Comparison of ENCODE assay signal across 31 cellular contexts in genomic region chr9:82645591-82645990, GRCh38.
DNase-seq lines count a peak whose midpoint lies in the region; ATAC-seq and TF ChIP-seq lines count a peak whose summit lies in the region.
"Had no signal": no experiment of that assay in that cellular context is flagged by ENCODE, and none has a peak within 500 bp of the region (broad histone marks: within the 10 kb centered on the region; RNA-seq: fewer than 3 reads in every experiment).

No MANE protein-coding gene starts in this region.

- TF ChIP-seq CTCF in kidney epithelial cell (IDR thresholded peaks at IDR 0.05; ENCODE audit: insufficient read depth, low read length, poor library complexity, severe bottlenecking) = no peak

- peak; percentile 30 for DNase-seq in A172 (ENCODE audit: low spot score)
- peak; percentile 11 for DNase-seq in HPDE6-E6E7 (ENCODE audit: extremely low spot score)
- peak; percentile 40 for DNase-seq in astrocyte of the hippocampus (ENCODE audit: low read depth, low spot score)
- peak; percentile 7 for DNase-seq in kidney epithelial cell (ENCODE audit: low read depth)
- no peak for DNase-seq in NCI-H774 (lab: John Stamatoyannopoulos, UW)
- no peak for DNase-seq in naive thymus-derived CD8-positive, alpha-beta T cell
- no peak for DNase-seq in MG63
- no peak for DNase-seq in putamen (ENCODE audit: low spot score)
- DNase-seq: activated CD4-positive, alpha-beta T cell treated with anti-CD3 and anti-CD28 coated beads, Interleukin-2, amount 50 U/mL, for 48 hours; activated naive CD4-positive, alpha-beta T cell; activated naive CD8-positive, alpha-beta T cell treated with anti-CD3 and anti-CD28 coated beads, Interleukin-2, amount 50 U/mL, for 24 hours; activated T-cell treated with anti-CD3 and anti-CD28 coated beads, Interleukin-2, amount 50 U/mL, for 48 hours; body of pancreas; CD4-positive, alpha-beta T cell; dorsolateral prefrontal cortex; gastrocnemius medialis; IMR-90; left colon; NCI-H187; NCI-H524 treated with DMSO at 0.1 percent for 48 hours; NK-92 treated with Interleukin-12 subunit alpha and Interleukin-12 subunit beta, amount 100 ng/mL, for 24 hours; pancreas; Right ventricle myocardium superior; stimulated activated CD4-positive, alpha-beta T cell treated with anti-CD3 and anti-CD28 coated beads, Interleukin-1b, Interleukin-23, amount 100 ng/mL, for 48 hours; stimulated activated naive CD8-positive, alpha-beta T cell treated with anti-CD3 and anti-CD28 coated beads, Interleukin-15, Interleukin-2, amounts not matched to agents 100 U/mL and 50 U/mL, for 24 hours; uterus had no signal

- peaks cover 0 to 3% (median 0%) of the 10 kb centered on the region in 3 donors for H3K36me3 Mint-ChIP-seq in naive thymus-derived CD8-positive, alpha-beta T cell

- no peaks in the 10 kb centered on the region for H3K9me3 ChIP-seq in MG63
- H3K9me3 ChIP-seq: body of pancreas, gastrocnemius medialis had no signal

- no peak overlapping the region for H3K4me3 Mint-ChIP-seq in naive thymus-derived CD8-positive, alpha-beta T cell
- H3K4me3 Mint-ChIP-seq: activated naive CD8-positive, alpha-beta T cell treated with anti-CD3 and anti-CD28 coated beads, Interleukin-2, amount 50 U/mL, for 24 hours; CD4-positive, alpha-beta T cell; nephron; T-helper 1 cell treated with Interleukin-12 subunit alpha and Interleukin-12 subunit beta and Interleukin-4 antibody, amounts not matched to agents 30 μg/mL and 1 μg/mL, for 36 hours had no signal

- POLR2A ChIA-PET in naive thymus-derived CD8-positive, alpha-beta T cell (lab: Charles Lee) = no interaction called here

- no peaks in the 10 kb centered on the region for H3K27me3 Mint-ChIP-seq in naive thymus-derived CD8-positive, alpha-beta T cell
- H3K27me3 Mint-ChIP-seq: activated naive CD8-positive, alpha-beta T cell treated with anti-CD3 and anti-CD28 coated beads, Interleukin-2, amount 50 U/mL, for 24 hours; CD4-positive, alpha-beta T cell had no signal

- no peak for ATAC-seq in naive thymus-derived CD8-positive, alpha-beta T cell
- ATAC-seq: activated CD4-positive, CD25-positive, alpha-beta regulatory T cell treated with anti-CD3 and anti-CD28 coated beads, Interleukin-2, amount 50 U/mL, for 24 hours; activated naive CD8-positive, alpha-beta T cell treated with anti-CD3 and anti-CD28 coated beads, Interleukin-2, amount 50 U/mL, for 24 hours; body of pancreas; gastrocnemius medialis; left colon; SK-N-SH treated with all-trans-retinoic acid at 6 μM for 48 hours; stimulated activated naive CD8-positive, alpha-beta T cell treated with anti-CD3 and anti-CD28 coated beads, Interleukin-15, Interleukin-2, amounts not matched to agents 100 U/mL and 50 U/mL, for 24 hours had no signal

- H3K36me3 ChIP-seq in kidney epithelial cell (ENCODE audit: control insufficient read depth, insufficient read depth, low read length) = no peaks in the 10 kb centered on the region
- H3K36me3 ChIP-seq in MG63 = no peaks in the 10 kb centered on the region
- H3K36me3 ChIP-seq: gastrocnemius medialis, pancreas, right atrium auricular region, uterus had no signal

- no peaks in the 10 kb centered on the region for H3K4me1 Mint-ChIP-seq in naive thymus-derived CD8-positive, alpha-beta T cell
- H3K4me1 Mint-ChIP-seq: activated naive CD8-positive, alpha-beta T cell treated with anti-CD3 and anti-CD28 coated beads, Interleukin-2, amount 50 U/mL, for 24 hours; nephron had no signal

- H3K27me3 ChIP-seq in kidney epithelial cell (ENCODE audit: control insufficient read depth, insufficient read depth, low read length) (no peaks in the 10 kb centered on the region), MG63 (no peaks in the 10 kb centered on the region)
- H3K27me3 ChIP-seq: body of pancreas, dorsolateral prefrontal cortex, gastrocnemius medialis, pancreas, right atrium auricular region, uterus had no signal

- H3K4me3 ChIP-seq in kidney epithelial cell (ENCODE audit: low read depth, low read length) (no peak overlapping the region), MG63 (no peak overlapping the region)
- H3K4me3 ChIP-seq: body of pancreas, dorsolateral prefrontal cortex, gastrocnemius medialis, pancreas, right atrium auricular region, uterus had no signal

- H3K9me3 Mint-ChIP-seq in naive thymus-derived CD8-positive, alpha-beta T cell = peaks cover 3 to 17% (median 8%) of the 10 kb centered on the region in 9 donors

- no peak overlapping the region for H3K27ac Mint-ChIP-seq in naive thymus-derived CD8-positive, alpha-beta T cell
- H3K27ac Mint-ChIP-seq: activated naive CD8-positive, alpha-beta T cell treated with anti-CD3 and anti-CD28 coated beads, Interleukin-2, amount 50 U/mL, for 24 hours; CD4-positive, alpha-beta T cell; nephron; T-helper 1 cell treated with Interleukin-12 subunit alpha and Interleukin-12 subunit beta and Interleukin-4 antibody, amounts not matched to agents 30 μg/mL and 1 μg/mL, for 36 hours had no signal

Comparison
In these comparisons a context has a peak if more than half of its experiments do, and no peak if none do; other contexts are left out.
1. DNase-seq: peak in A172 (single experiment), HPDE6-E6E7 (single experiment), astrocyte of the hippocampus (single experiment) and kidney epithelial cell (single experiment); none in NCI-H774 (single experiment), naive thymus-derived CD8-positive, alpha-beta T cell (0 of 10), MG63 (single experiment) and putamen (single experiment).